ENCODE assay signal across 17 cellular contexts in the genomic region with DNA sequence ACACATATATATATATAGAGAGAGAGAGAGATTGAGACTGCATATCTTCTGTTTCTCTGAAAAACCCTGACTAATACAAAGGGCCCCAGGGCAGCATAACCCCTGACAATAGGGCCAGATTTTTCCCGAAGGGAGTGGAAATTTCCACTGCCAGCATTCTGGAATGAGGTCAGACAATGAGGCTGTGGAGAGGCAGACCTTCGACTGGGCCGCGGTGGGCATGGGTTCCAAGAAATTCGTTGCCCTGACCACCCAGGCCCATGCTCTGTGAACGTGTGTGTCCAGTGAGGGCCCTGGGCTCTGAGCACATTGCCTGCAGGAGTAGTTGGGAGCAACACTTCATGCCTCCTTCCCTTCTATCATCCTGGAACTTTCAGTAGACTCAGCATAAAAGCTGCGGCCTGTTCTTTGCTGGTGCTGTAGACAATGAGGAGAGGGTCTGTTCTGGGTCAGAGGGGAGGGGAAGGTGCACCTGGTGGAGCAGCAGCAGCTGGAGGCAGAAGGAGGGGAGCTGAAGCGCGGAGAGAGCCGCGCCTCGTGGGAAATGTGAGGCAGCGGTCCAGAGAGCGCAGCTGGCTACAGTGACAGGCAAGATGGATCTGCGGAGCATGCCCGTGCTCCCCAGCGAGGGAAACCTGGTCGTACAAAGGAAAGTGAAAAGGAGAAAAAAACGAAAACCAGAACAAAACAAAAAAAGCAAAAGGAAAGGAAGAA. TPM values are rescaled to one million over a fixed set of nuclear protein-coding genes. Genes with fewer than 3 reads are reported as not detected.
DNase-seq lines count a peak whose midpoint lies in the region; ATAC-seq and TF ChIP-seq lines count a peak whose summit lies in the region.
"Had no signal": no experiment of that assay in that cellular context is flagged by ENCODE, and none has a peak within 500 bp of the region (broad histone marks: within the 10 kb centered on the region; RNA-seq: fewer than 3 reads in every experiment).

No MANE protein-coding gene starts in this region.

- peak; percentile 30 for DNase-seq in NCI-H146 (lab: John Stamatoyannopoulos, UW)
- no peak for DNase-seq in NCI-H146 treated with DMSO at 0.1 percent for 48 hours (lab: John Stamatoyannopoulos, UW; ENCODE audit: unreplicated experiment)
- peak; percentile 71 for DNase-seq in NCI-H2171 (lab: John Stamatoyannopoulos, UW)
- peak; percentile 25 to 63 for DNase-seq in psoas muscle
- DNase-seq in superior temporal gyrus (ENCODE audit: extremely low spot score): no peak
- no peak for DNase-seq in NCI-H2029 (lab: John Stamatoyannopoulos, UW)
- DNase-seq: activated CD4-positive, alpha-beta memory T cell treated with anti-CD3 and anti-CD28 coated beads for 36 hours; HFFc6; pancreas; PC-9 had no signal

- H3K36me3 ChIP-seq in gastroesophageal sphincter (no peaks in the 10 kb centered on the region), psoas muscle (ENCODE audit: insufficient read depth in 1 of 2, low read depth in 1 of 2) (no peaks in the 10 kb centered on the region)
- H3K36me3 ChIP-seq: pancreas had no signal

- ATAC-seq in gastroesophageal sphincter (peak; percentile 48), psoas muscle (no peak), HG02610 (IDR thresholded peaks at IDR 0.05; ENCODE audit: unreplicated experiment) (no peak)
- ATAC-seq: pancreas had no signal

- TF ChIP-seq CTCF in gastroesophageal sphincter (IDR thresholded peaks at IDR 0.05) (no peak), psoas muscle (IDR thresholded peaks at IDR 0.05) (no peak)

- no peak for TF ChIP-seq POLR2A in gastroesophageal sphincter (IDR thresholded peaks at IDR 0.05)

- TF ChIP-seq EP300 in gastroesophageal sphincter (IDR thresholded peaks at IDR 0.05): no peak

- intact Hi-C loops in psoas muscle (cut with DNase I): no loop called here

- H3K27me3 ChIP-seq in gastroesophageal sphincter: no peaks in the 10 kb centered on the region
- H3K27me3 ChIP-seq in psoas muscle (ENCODE audit: insufficient read depth in 3 of 3, low read length in 2 of 3): no peaks in the 10 kb centered on the region
- H3K27me3 ChIP-seq: pancreas had no signal

- no peak overlapping the region for H3K4me3 ChIP-seq in gastroesophageal sphincter
- H3K4me3 ChIP-seq in psoas muscle: no peak overlapping the region
- H3K4me3 ChIP-seq: pancreas, PC-9 had no signal

- peaks cover 0 to 11% (median 0%) of the 10 kb centered on the region in 3 donors for H3K4me1 ChIP-seq in gastroesophageal sphincter
- H3K4me1 ChIP-seq in psoas muscle: no peaks in the 10 kb centered on the region
- H3K4me1 ChIP-seq: pancreas had no signal

- H3K27ac ChIP-seq in gastroesophageal sphincter (peak overlapping the region in 2 of 4 donors; percentile 30 to 31), psoas muscle (no peak overlapping the region)
- H3K27ac ChIP-seq: 22Rv1, KMS-11, pancreas, PC-9 had no signal

- H3K9me3 ChIP-seq in gastroesophageal sphincter: no peaks in the 10 kb centered on the region
- no peaks in the 10 kb centered on the region for H3K9me3 ChIP-seq in psoas muscle
- H3K9me3 ChIP-seq: pancreas had no signal

- 7 to 10% methylated on average over 2 to 6 of the region's 19 CpGs for WGBS in gastroesophageal sphincter (ENCODE audit: low coverage in 1 of 2), 2 donors
- WGBS in psoas muscle, 3 donors: 22 to 25% (median 24%) methylated on average over 19 of the region's 19 CpGs

RNA-seq across cellular contexts. Expression of gene CCDC60, which starts 25.6 kb away (rescaled TPM):
- total RNA-seq in gastroesophageal sphincter: under 1 TPM in 1 of 4 donors, not detected in 3; 0.40 TPM
- not detected for total RNA-seq in psoas muscle
- polyA plus RNA-seq in psoas muscle: not detected
- total RNA-seq: activated CD4-positive, alpha-beta memory T cell treated with anti-CD3 and anti-CD28 coated beads for 36 hours; Daoy; frontal cortex; HFFc6; mononuclear cell; pancreas; PC-9 had no signal
- polyA plus RNA-seq: pancreas had no signal

Comparison
In these comparisons a context has a peak if more than half of its experiments do, and no peak if none do; other contexts are left out.
1. DNase-seq: peak in NCI-H146 (single experiment), NCI-H2171 (single experiment) and psoas muscle (2 of 2); none in NCI-H146 treated with DMSO at 0.1 percent for 48 hours (single experiment), superior temporal gyrus (single experiment) and NCI-H2029 (single experiment).